22 cellular contexts compared by ENCODE assay signal in the genomic region with DNA sequence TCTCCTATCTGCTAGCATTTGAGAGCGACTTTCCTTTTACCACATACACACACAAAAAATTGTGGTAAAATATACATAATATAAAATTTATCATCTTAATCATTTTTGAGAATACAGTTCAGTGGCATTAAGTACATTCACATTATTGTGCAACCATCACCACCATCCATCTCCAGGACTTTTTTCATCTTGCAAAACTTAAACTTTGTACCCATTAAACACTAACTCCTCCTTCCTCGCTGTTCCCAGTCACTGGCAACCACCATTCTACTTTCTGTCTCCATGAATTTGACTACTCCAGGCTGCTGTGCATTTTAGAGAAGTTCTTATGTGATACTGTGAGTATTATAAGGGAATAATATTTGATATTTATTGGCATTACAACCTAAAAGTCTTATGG.
"Had no signal": no experiment of that assay in that cellular context is flagged by ENCODE, and none has a peak within 500 bp of the region (broad histone marks: within the 10 kb centered on the region; RNA-seq: fewer than 3 reads in every experiment).

No MANE protein-coding gene starts in this region.

- H3K9me3 ChIP-seq: esophagus squamous epithelium, transverse colon had no signal

- FAIRE-seq: endothelial cell of umbilical vein, TTC549 had no signal

- H3K4me3 Mint-ChIP-seq: activated B cell treated with CpG ODN at 0.5 μM for 24 hours; activated CD4-positive, alpha-beta T cell treated with anti-CD3 and anti-CD28 coated beads, Interleukin-2, amount 10 ng/mL, durations not matched to agents 24 days and 14 days; activated naive CD8-positive, alpha-beta T cell; activated T-cell treated with anti-CD3 and anti-CD28 coated beads, Interleukin-2, amount 50 U/mL, for 72 hours; brain; nephron had no signal

- H3K4me3 ChIP-seq: coronary artery, esophagus squamous epithelium, smooth muscle cell, transverse colon had no signal

- H3K36me3 ChIP-seq: transverse colon had no signal

- H3K9me3 Mint-ChIP-seq: activated B cell treated with CpG ODN at 0.5 μM for 24 hours; activated CD4-positive, alpha-beta T cell treated with anti-CD3 and anti-CD28 coated beads, Interleukin-2, amount 10 ng/mL, durations not matched to agents 24 days and 14 days; activated T-cell treated with anti-CD3 and anti-CD28 coated beads, Interleukin-2, amount 50 U/mL, for 72 hours; brain; nephron had no signal

- H3K36me3 Mint-ChIP-seq: activated naive CD8-positive, alpha-beta T cell had no signal

- H3K4me1 Mint-ChIP-seq: activated B cell treated with CpG ODN at 0.5 μM for 24 hours; activated CD4-positive, alpha-beta T cell treated with anti-CD3 and anti-CD28 coated beads, Interleukin-2, amount 10 ng/mL, durations not matched to agents 24 days and 14 days had no signal

- H3K27me3 Mint-ChIP-seq: brain, progenitor cell of endocrine pancreas had no signal

- H3K4me2 ChIP-seq: smooth muscle cell had no signal

- H3K27ac Mint-ChIP-seq: activated B cell treated with CpG ODN at 0.5 μM for 24 hours; activated CD4-positive, alpha-beta T cell treated with anti-CD3 and anti-CD28 coated beads, Interleukin-2, amount 10 ng/mL, durations not matched to agents 24 days and 14 days; activated naive CD8-positive, alpha-beta T cell; activated T-cell treated with anti-CD3 and anti-CD28 coated beads, Interleukin-2, amount 50 U/mL, for 72 hours; nephron; progenitor cell of endocrine pancreas had no signal

- ATAC-seq: activated T-cell treated with anti-CD3 and anti-CD28 coated beads, Interleukin-2, amount 50 U/mL, for 72 hours; right cardiac atrium had no signal

- H3K27ac ChIP-seq: coronary artery, esophagus squamous epithelium, transverse colon had no signal

- H3K27me3 ChIP-seq: esophagus squamous epithelium, transverse colon had no signal

- DNase-seq: activated B cell treated with CpG ODN at 0.5 μM for 24 hours; activated CD4-positive, alpha-beta T cell treated with anti-CD3 and anti-CD28 coated beads, Interleukin-2, amount 10 ng/mL, durations not matched to agents 24 days and 14 days; activated CD8-positive, alpha-beta memory T cell treated with anti-CD3 and anti-CD28 coated beads, Interleukin-2, amount 50 U/mL, for 48 hours; activated gamma-delta T cell treated with Interleukin-2 at 50 U/mL for 16 hours; activated T-cell treated with anti-CD3 and anti-CD28 coated beads, Interleukin-2, amount 50 U/mL, for 72 hours; central memory CD4-positive, alpha-beta T cell; effector CD4-positive, alpha-beta T cell; esophagus squamous epithelium; right cardiac atrium; stimulated activated CD4-positive, alpha-beta T cell treated with anti-CD3 and anti-CD28 coated beads, Interleukin-4, amount 100 ng/mL, for 4 hours; stimulated activated CD8-positive, alpha-beta memory T cell treated with anti-CD3 and anti-CD28 coated beads, Interleukin-4, amount 100 ng/mL, for 48 hours; stimulated activated naive CD4-positive, alpha-beta T cell treated with Interleukin-2 at 50 U/mL for 16 hours; T-helper 2 cell; transverse colon had no signal
